1 cellular context compared by ENCODE assay signal in genomic region chr3:56494679-56495322, GRCh38.
TF ChIP-seq lines count a peak whose summit lies in the region.

No MANE protein-coding gene starts in this region.

TF ChIP-seq in HEK293, 187 proteins besides CTCF, POLR2A, EP300 and RAD21 (continued from another document):
- peak; percentile 99 for TF ChIP-seq REST (tag by site-specific recombination; IDR thresholded peaks at IDR 0.05)
